ENCODE assay signal across 8 cellular contexts in genomic region chr20:53922901-53923314, GRCh38.
DNase-seq lines count a peak whose midpoint lies in the region; ATAC-seq and TF ChIP-seq lines count a peak whose summit lies in the region.

No MANE protein-coding gene starts in this region.

- no peaks in the 10 kb centered on the region for H3K9me3 ChIP-seq in stomach

- no peaks in the 10 kb centered on the region for H3K36me3 Mint-ChIP-seq in activated naive CD4-positive, alpha-beta T cell treated with anti-CD3 and anti-CD28 coated beads, Interleukin-2, amount 10 ng/mL, durations not matched to agents 7 days and 5 days

- peaks cover 8% of the 10 kb centered on the region for H3K27me3 Mint-ChIP-seq in activated naive CD4-positive, alpha-beta T cell treated with anti-CD3 and anti-CD28 coated beads, Interleukin-2, amount 10 ng/mL, durations not matched to agents 7 days and 5 days

- H3K4me1 ChIP-seq in stomach: peaks cover 0 to 51% (median 23%) of the 10 kb centered on the region in 4 donors

- in situ Hi-C loops in ACHN (cut with HindIII; ENCODE audit: low pct_ligation_motif_present, low pct_unique_long_range_greater_than_20kb, low sequenced_read_pairs): loop anchor here (25.0 kb wide), 1 partner anchor 161 kb away; no protein-coding TSS in a partner anchor

- no peaks in the 10 kb centered on the region for H3K27me3 ChIP-seq in stomach

- no peaks in the 10 kb centered on the region for H3K9me3 Mint-ChIP-seq in activated naive CD4-positive, alpha-beta T cell treated with anti-CD3 and anti-CD28 coated beads, Interleukin-2, amount 10 ng/mL, durations not matched to agents 7 days and 5 days

- H3K27ac ChIP-seq in stomach: peak overlapping the region in 4 of 5 donors; percentile 25 to 79 (median 33)

- WGBS in stomach, 5 donors: 22 to 39% (median 34%) methylated on average over 4 of the region's 4 CpGs

- TF ChIP-seq CTCF in cardiac fibroblast (IDR thresholded peaks at IDR 0.05; ENCODE audit: low read depth, low read length): no peak
- no peak for TF ChIP-seq CTCF in stomach (IDR thresholded peaks at IDR 0.05)

- H3K4me3 ChIP-seq in cardiac fibroblast (replicated peaks in 1 of 2; ENCODE audit: low read depth in 2 of 2, low read length in 2 of 2) (no peak overlapping the region), stomach (no peak overlapping the region)

- H3K4me3 Mint-ChIP-seq in activated naive CD4-positive, alpha-beta T cell treated with anti-CD3 and anti-CD28 coated beads, Interleukin-2, amount 10 ng/mL, durations not matched to agents 7 days and 5 days: no peak overlapping the region

- DNase-seq in cardiac fibroblast (ENCODE audit: low read depth in 2 of 2) (peak; percentile 52 to 58), stomach (no peak), NCI-H1092 (lab: John Stamatoyannopoulos, UW) (no peak), ACHN (no peak), NCI-H1436 (lab: John Stamatoyannopoulos, UW) (no peak)
- DNase-seq in activated naive CD4-positive, alpha-beta T cell treated with anti-CD3 and anti-CD28 coated beads, Interleukin-2, amount 10 ng/mL, durations not matched to agents 7 days and 5 days: no peak

- H3K27ac Mint-ChIP-seq in activated naive CD4-positive, alpha-beta T cell treated with anti-CD3 and anti-CD28 coated beads, Interleukin-2, amount 10 ng/mL, durations not matched to agents 7 days and 5 days: no peak overlapping the region

- CTCF ChIA-PET in activated naive CD4-positive, alpha-beta T cell treated with anti-CD3 and anti-CD28 coated beads, Interleukin-2, amount 10 ng/mL, durations not matched to agents 7 days and 5 days (lab: Charles Lee): no interaction called here

- no peak for TF ChIP-seq POLR2A in stomach (IDR thresholded peaks at IDR 0.05)

- H3K4me1 Mint-ChIP-seq in activated naive CD4-positive, alpha-beta T cell treated with anti-CD3 and anti-CD28 coated beads, Interleukin-2, amount 10 ng/mL, durations not matched to agents 7 days and 5 days: peaks cover 21% of the 10 kb centered on the region

- H3K36me3 ChIP-seq in stomach: no peaks in the 10 kb centered on the region

- TF ChIP-seq EP300 in stomach (IDR thresholded peaks at IDR 0.05): no peak

- intact Hi-C loops in stomach (cut with DNase I; ENCODE audit: low total_unique reads): no loop called here

- peak; percentile 43 for ATAC-seq in GM19452 (IDR thresholded peaks at IDR 0.05; ENCODE audit: unreplicated experiment)
- peak; percentile 54 for ATAC-seq in HG03469 (IDR thresholded peaks at IDR 0.05; ENCODE audit: unreplicated experiment)

Comparison
In these comparisons a context has a peak if more than half of its experiments do, and no peak if none do; other contexts are left out.
1. DNase-seq: peak in cardiac fibroblast (2 of 2); none in stomach (single experiment), NCI-H1092 (single experiment), ACHN (single experiment), NCI-H1436 (single experiment) and activated naive CD4-positive, alpha-beta T cell treated with anti-CD3 and anti-CD28 coated beads, Interleukin-2, amount 10 ng/mL, durations not matched to agents 7 days and 5 days (single experiment).